Comparison of ENCODE assay signal across 29 cellular contexts in the genomic region with DNA sequence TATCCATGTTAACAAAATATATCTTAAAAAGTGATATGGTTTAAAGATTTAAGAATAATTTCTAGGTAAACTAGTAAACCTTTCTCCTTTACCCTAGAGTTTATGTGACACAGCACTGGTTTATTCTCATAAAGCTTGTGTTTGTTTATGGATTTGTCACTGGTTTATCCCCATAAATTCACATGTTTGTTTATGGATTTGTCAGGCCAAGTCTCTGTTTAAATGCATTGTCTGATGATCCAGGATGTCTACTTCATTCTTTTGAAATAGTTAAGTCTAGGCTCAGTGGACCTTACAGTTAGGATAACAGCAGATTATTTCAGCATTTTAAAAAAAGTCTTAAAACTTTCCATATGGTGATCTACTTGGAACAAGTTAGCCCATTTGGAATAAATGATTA.
"Had no signal": no experiment of that assay in that cellular context is flagged by ENCODE, and none has a peak within 500 bp of the region (broad histone marks: within the 10 kb centered on the region; RNA-seq: fewer than 3 reads in every experiment).

No MANE protein-coding gene starts in this region.

- H3K27me3 ChIP-seq: brain microvascular endothelial cell, esophagus muscularis mucosa, foreskin keratinocyte, gastrocnemius medialis, heart left ventricle had no signal

- H3K4me3 ChIP-seq: esophagus muscularis mucosa, gastrocnemius medialis, heart left ventricle had no signal

- DNase-seq: activated CD4-positive, alpha-beta memory T cell treated with anti-CD3 and anti-CD28 coated beads, Interleukin-2, amount 10 ng/mL, durations not matched to agents 7 days and 5 days; activated CD4-positive, alpha-beta T cell treated with anti-CD3 and anti-CD28 coated beads for 1 hour; activated CD4-positive, alpha-beta T cell treated with anti-CD3 and anti-CD28 coated beads for 4 hours; activated CD4-positive, alpha-beta T cell treated with anti-CD3 and anti-CD28 coated beads, Interleukin-2, amount 10 ng/mL, durations not matched to agents 7 days and 5 days; activated CD4-positive, alpha-beta T cell treated with anti-CD3 and anti-CD28 coated beads, Interleukin-2, amount 50 U/mL, for 4 hours; activated CD8-positive, alpha-beta memory T cell treated with anti-CD3 and anti-CD28 coated beads, Interleukin-2, amount 50 U/mL, for 48 hours; activated gamma-delta T cell; activated naive CD4-positive, alpha-beta T cell; activated naive CD4-positive, alpha-beta T cell treated with anti-CD3 and anti-CD28 coated beads, Interleukin-2, amount 10 ng/mL, durations not matched to agents 7 days and 5 days; activated naive CD8-positive, alpha-beta T cell treated with anti-CD3 and anti-CD28 coated beads, Interleukin-2, amount 10 ng/mL, durations not matched to agents 7 days and 5 days; activated T-cell treated with anti-CD3 and anti-CD28 coated beads for 4 hours; activated T-cell treated with anti-CD3 and anti-CD28 coated beads, Interleukin-2, amount 50 U/mL, for 24 hours; activated T-cell treated with anti-CD3 and anti-CD28 coated beads, Interleukin-2, amount 50 U/mL, for 72 hours; amniotic stem cell; anterior cingulate cortex; cortex of kidney; effector CD4-positive, alpha-beta T cell; effector memory CD8-positive, alpha-beta T cell; gastrocnemius medialis; glutamatergic neuron; heart left ventricle; T-helper 1 cell; T-helper 17 cell; T1000 had no signal

- H3K9me3 ChIP-seq: esophagus muscularis mucosa, gastrocnemius medialis had no signal

- ATAC-seq: activated naive CD4-positive, alpha-beta T cell treated with anti-CD3 and anti-CD28 coated beads, Interleukin-2, amount 50 U/mL, for 72 hours; activated T-cell treated with anti-CD3 and anti-CD28 coated beads, Interleukin-2, amount 50 U/mL, for 72 hours; effector memory CD8-positive, alpha-beta T cell; gastrocnemius medialis; heart left ventricle; T-helper 17 cell; WTC11 had no signal

- H3K4me1 ChIP-seq: gastrocnemius medialis had no signal

- H3K27ac ChIP-seq: brain microvascular endothelial cell, foreskin keratinocyte, gastrocnemius medialis had no signal

- H3K36me3 ChIP-seq: brain microvascular endothelial cell, esophagus muscularis mucosa, gastrocnemius medialis, heart left ventricle had no signal
